18 cellular contexts compared by ENCODE assay signal in the genomic region with DNA sequence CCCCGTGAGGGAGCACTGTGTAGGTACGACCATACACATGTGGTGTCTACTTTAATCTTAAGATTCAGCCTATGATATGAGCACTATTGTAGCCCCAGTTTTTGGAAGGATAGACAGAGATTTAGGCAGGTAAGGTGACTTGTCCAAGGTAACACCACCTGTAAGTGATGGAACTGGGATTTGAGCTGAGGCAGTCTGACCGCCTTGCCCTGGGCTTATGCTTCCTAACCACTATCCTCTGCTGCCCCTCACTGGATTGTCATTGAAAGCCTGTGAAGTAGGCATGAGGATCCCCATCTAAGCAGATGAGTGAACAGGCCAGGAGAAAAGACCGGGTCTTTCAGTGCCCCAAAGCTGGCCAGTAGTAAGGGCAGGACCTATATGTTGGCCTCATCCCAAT.
DNase-seq lines count a peak whose midpoint lies in the region; ATAC-seq, FAIRE-seq and TF ChIP-seq lines count a peak whose summit lies in the region.
"Had no signal": no experiment of that assay in that cellular context is flagged by ENCODE, and none has a peak within 500 bp of the region (broad histone marks: within the 10 kb centered on the region; RNA-seq: fewer than 3 reads in every experiment).

No MANE protein-coding gene starts in this region.

- WGBS in H9 (ENCODE audit: extremely low coverage, insufficient read length, low lambda C conversion rate), result no CpG with 5 or more reads among the region's 4 CpGs
- 5% methylated on average over 4 of the region's 4 CpGs for WGBS in GM12878 (ENCODE audit: insufficient coverage, insufficient replicate concordance, low lambda C conversion rate, missing lambda C conversion rate)
- 92% methylated on average over 4 of the region's 4 CpGs for WGBS in suprapubic skin

- H2AK5ac ChIP-seq in H9 (ENCODE audit: insufficient read length, low read length), result no peak overlapping the region

- intact Hi-C loops in GM12878 (cut with micrococcal nuclease; ENCODE audit: unreplicated experiment), result no loop called here

- H3K4ac ChIP-seq in H9 (ENCODE audit: low read depth, low read length), result no peak overlapping the region

- no peak overlapping the region for H2BK20ac ChIP-seq in H9 (ENCODE audit: low read depth, low read length, poor library complexity, severe bottlenecking)

- no peak overlapping the region for H2BK12ac ChIP-seq in H9 (ENCODE audit: insufficient read length, low read depth, low read length)

- TF ChIP-seq EP300 in GM12878 (IDR thresholded peaks at IDR 0.05; ENCODE audit: borderline replicate concordance in 1 of 2, control insufficient read depth in 1 of 2, low read depth in 2 of 2, low read length in 2 of 2) (no peak), suprapubic skin (IDR thresholded peaks at IDR 0.05) (no peak)

- no peak overlapping the region for H2BK5ac ChIP-seq in H9 (ENCODE audit: insufficient read length, low read length)

- H4K20me1 ChIP-seq in H9 (ENCODE audit: control insufficient read depth, insufficient read depth, insufficient read length) (no peaks in the 10 kb centered on the region), GM12878 (ENCODE audit: control insufficient read depth, insufficient read depth) (no peaks in the 10 kb centered on the region; the same call in 1 of the 2 replicates)

- no TSS peak for BruUV-seq in GM12878 (replicated peaks; lab: Mats Ljungman, UMichigan)

- no peaks in the 10 kb centered on the region for H3K36me3 ChIP-seq in GM12878 (ENCODE audit: control insufficient read depth in 2 of 2, insufficient read depth in 2 of 2, low read length in 1 of 2)
- H3K36me3 ChIP-seq in suprapubic skin, result no peaks in the 10 kb centered on the region
- H3K36me3 ChIP-seq in brain microvascular endothelial cell (replicated peaks), result no peaks in the 10 kb centered on the region
- H3K36me3 ChIP-seq: thyroid gland had no signal

- H3K18ac ChIP-seq in H9 (ENCODE audit: insufficient read length, low read depth, low read length), result no peak overlapping the region

- peak; percentile 6 for DNase-seq in DMS 273 (lab: John Stamatoyannopoulos, UW; ENCODE audit: unreplicated experiment)
- no peak for DNase-seq in DMS 273 treated with DMSO at 0.1 percent for 48 hours (lab: John Stamatoyannopoulos, UW)
- no peak for DNase-seq in H9
- DNase-seq in GM12878 (ENCODE audit: low read depth, low spot score), result no peak
- DNase-seq in neural crest cell (ENCODE audit: low read depth, low spot score), result no peak
- DNase-seq in suprapubic skin (ENCODE audit: low spot score in 2 of 2), result no peak
- no peak for DNase-seq in brain microvascular endothelial cell
- DNase-seq: activated CD4-positive, alpha-beta memory T cell treated with anti-CD3 and anti-CD28 coated beads for 36 hours; amniotic stem cell; GF-D8; NCI-H1436; NK-92 treated with Interleukin-12 subunit alpha and Interleukin-12 subunit beta, amount 100 ng/mL, for 24 hours; Right ventricle myocardium superior; thyroid gland had no signal

- H2AFZ ChIP-seq in H9 (ENCODE audit: low read length), result no peak overlapping the region
- H2AFZ ChIP-seq in GM12878 (ENCODE audit: control insufficient read depth, low read depth, low read length), result no peak overlapping the region

- H3K4me1 Mint-ChIP-seq in H9 (peaks cover 20 to 21% of the 10 kb centered on the region in 2 experiments), neural crest cell (peaks cover 70% of the 10 kb centered on the region)

- H3K4me3 ChIP-seq in GM12878 (no peak overlapping the region), suprapubic skin (no peak overlapping the region), brain microvascular endothelial cell (ENCODE audit: low read depth, low read length) (no peak overlapping the region)
- H3K4me3 ChIP-seq: thyroid gland had no signal

- no peak overlapping the region for H4K91ac ChIP-seq in H9 (ENCODE audit: insufficient read length, low read depth, low read length)

- H2BK15ac ChIP-seq in H9 (ENCODE audit: low read depth, low read length), result no peak overlapping the region

- H3K27me3 Mint-ChIP-seq in H9 (ENCODE audit: low read depth) (peaks cover 9% of the 10 kb centered on the region), neural crest cell (ENCODE audit: low read depth) (no peaks in the 10 kb centered on the region)
- H3K27me3 Mint-ChIP-seq: activated CD4-positive, alpha-beta memory T cell treated with anti-CD3 and anti-CD28 coated beads for 36 hours had no signal

- H3K79me2 ChIP-seq in H9 (ENCODE audit: insufficient read depth, low read length), result no peaks in the 10 kb centered on the region
- H3K79me2 ChIP-seq in GM12878 (ENCODE audit: control insufficient read depth, insufficient read depth, low read length), result no peaks in the 10 kb centered on the region

- CTCF ChIA-PET in GM12878 (lab: Yijun Ruan, JAX), result no interaction called here

- H3K36me3 Mint-ChIP-seq in H9 (ENCODE audit: insufficient read depth in 1 of 3, low read depth in 3 of 3), result no peaks in the 10 kb centered on the region
- H3K36me3 Mint-ChIP-seq in neural crest cell (ENCODE audit: low read depth), result no peaks in the 10 kb centered on the region
- H3K36me3 Mint-ChIP-seq: activated CD4-positive, alpha-beta memory T cell treated with anti-CD3 and anti-CD28 coated beads for 36 hours; IgD-negative memory B cell had no signal

- H3K9me3 Mint-ChIP-seq in H9 (no peaks in the 10 kb centered on the region), neural crest cell (no peaks in the 10 kb centered on the region)
- H3K9me3 Mint-ChIP-seq: activated CD4-positive, alpha-beta memory T cell treated with anti-CD3 and anti-CD28 coated beads for 36 hours; activated T-helper 1 cell treated with anti-CD3 and anti-CD28 coated beads, Interleukin-12 subunit alpha, Interleukin-12 subunit beta, Interleukin-2, Interleukin-4 antibody, amounts not matched to agents 30 ng/mL and 10 ng/mL and 1 ng/mL, durations not matched to agents 14 hours and 24 hours and 36 hours; IgD-negative memory B cell had no signal

- H3K27me3 ChIP-seq in H9 (ENCODE audit: insufficient read depth, low read length), result no peaks in the 10 kb centered on the region
- H3K27me3 ChIP-seq in GM12878 (replicated peaks in 1 of 2; ENCODE audit: control insufficient read depth in 2 of 2, insufficient read depth in 2 of 2, low read length in 1 of 2), result no peaks in the 10 kb centered on the region; a peak in 2 of 4 replicates
- H3K27me3 ChIP-seq in suprapubic skin, result no peaks in the 10 kb centered on the region
- H3K27me3 ChIP-seq in brain microvascular endothelial cell (replicated peaks), result no peaks in the 10 kb centered on the region
- H3K27me3 ChIP-seq: thyroid gland had no signal

- H3K23ac ChIP-seq in H9 (ENCODE audit: insufficient read length, low read depth, low read length), result no peak overlapping the region

- TF ChIP-seq CTCF in H9 (conservative IDR thresholded peaks at IDR 0.05) (peak; percentile 57; the same call in 2 of the 3 replicates), GM12878 (IDR thresholded peaks at IDR 0.05 in 2 of 3, conservative IDR thresholded peaks at IDR 0.05 in 1 of 3; ENCODE audit: control insufficient read depth in 2 of 3, extremely low read depth in 1 of 3, insufficient read depth in 1 of 3, low read depth in 3 of 3, low read length in 3 of 3) (no peak; a peak in 1 of 6 replicates), neural crest cell (conservative IDR thresholded peaks at IDR 0.05) (no peak), suprapubic skin (IDR thresholded peaks at IDR 0.05) (no peak), brain microvascular endothelial cell (IDR thresholded peaks at IDR 0.05; ENCODE audit: low read depth, low read length, missing control alignments) (no peak)

- H3K9me3 ChIP-seq in H9 (ENCODE audit: control insufficient read depth, low read depth, low read length), result no peaks in the 10 kb centered on the region
- H3K9me3 ChIP-seq in GM12878 (replicated peaks; ENCODE audit: control insufficient read depth, insufficient read depth, low read length), result no peaks in the 10 kb centered on the region
- no peaks in the 10 kb centered on the region for H3K9me3 ChIP-seq in suprapubic skin
- H3K9me3 ChIP-seq: thyroid gland had no signal

- no peaks in the 10 kb centered on the region for H3K23me2 ChIP-seq in H9 (ENCODE audit: insufficient read length, low read depth, low read length, poor library complexity, severe bottlenecking)

- no peak overlapping the region for H3K27ac ChIP-seq in H9 (ENCODE audit: insufficient read length, low read depth, low read length)
- H3K27ac ChIP-seq in GM12878 (ENCODE audit: control insufficient read depth, insufficient read depth), result no peak overlapping the region
- H3K27ac ChIP-seq in suprapubic skin, result no peak overlapping the region
- no peak overlapping the region for H3K27ac ChIP-seq in brain microvascular endothelial cell
- H3K27ac ChIP-seq: 22Rv1, thyroid gland had no signal

- in situ Hi-C loops in GM12878 (cut with MboI) (no loop called here), brain microvascular endothelial cell (cut with HindIII; ENCODE audit: low pct_ligation_motif_present, low sequenced_read_pairs) (no loop called here)

- no peak for FAIRE-seq in GM12878 (lab: Jason Lieb, UNC)

- no peak overlapping the region for H4K5ac ChIP-seq in H9 (ENCODE audit: insufficient read length, low read depth, low read length)

- no peak overlapping the region for H3K56ac ChIP-seq in H9 (ENCODE audit: insufficient read length, low read depth, low read length)

- no peaks in the 10 kb centered on the region for H3K79me1 ChIP-seq in H9 (ENCODE audit: insufficient read depth, low read depth, low read length, poor library complexity, severe bottlenecking)

- SMC1A ChIA-PET in GM12878 (lab: Charles Lee; ENCODE audit: uncharacterized antibody, unreplicated experiment), result no interaction called here

- RAD21 ChIA-PET in GM12878 (lab: Charles Lee; ENCODE audit: unreplicated experiment), result no interaction called here

- ATAC-seq in GM12878 (no peak), GM19023 (IDR thresholded peaks at IDR 0.05; ENCODE audit: unreplicated experiment) (no peak)

- H3T11ph ChIP-seq in H9 (ENCODE audit: low read length), result no peak overlapping the region

- no peak overlapping the region for H3K9ac ChIP-seq in H9 (ENCODE audit: extremely low read depth, insufficient read length, low read length)
- no peak overlapping the region for H3K9ac ChIP-seq in GM12878 (ENCODE audit: control insufficient read depth, insufficient read depth, low read length)

- H3K14ac ChIP-seq in H9 (ENCODE audit: insufficient read depth, low read length), result no peak overlapping the region

- TF ChIP-seq POLR2A in GM12878 (IDR thresholded peaks at IDR 0.05; ENCODE audit: low read depth, low read length) (no peak), suprapubic skin (IDR thresholded peaks at IDR 0.05) (no peak)

- no peak overlapping the region for H3K4me2 ChIP-seq in H9 (ENCODE audit: insufficient read depth, insufficient read length, low read length)
- no peak overlapping the region for H3K4me2 ChIP-seq in GM12878 (ENCODE audit: control insufficient read depth, insufficient read depth)

- no peak overlapping the region for H2BK120ac ChIP-seq in H9 (ENCODE audit: low read depth, low read length, poor library complexity, severe bottlenecking)

- POLR2A ChIA-PET in GM12878 (lab: Charles Lee), result no interaction called here

- 0 out of 2 replicates have a peak, but pooled peaks have one; percentile 22 for TF ChIP-seq RAD21 in GM12878 (IDR thresholded peaks at IDR 0.05; ENCODE audit: insufficient read depth, low read depth, low read length)

- H3K27ac Mint-ChIP-seq in H9 (no peak overlapping the region), neural crest cell (ENCODE audit: unreplicated experiment) (no peak overlapping the region)
- H3K27ac Mint-ChIP-seq: activated CD4-positive, alpha-beta memory T cell treated with anti-CD3 and anti-CD28 coated beads for 36 hours; activated T-helper 1 cell treated with anti-CD3 and anti-CD28 coated beads, Interleukin-12 subunit alpha, Interleukin-12 subunit beta, Interleukin-2, Interleukin-4 antibody, amounts not matched to agents 30 ng/mL and 10 ng/mL and 1 ng/mL, durations not matched to agents 14 hours and 24 hours and 36 hours; IgD-negative memory B cell had no signal

- no peaks in the 10 kb centered on the region for H3K4me1 ChIP-seq in H9 (ENCODE audit: insufficient read depth, low read length)
- H3K4me1 ChIP-seq in GM12878 (ENCODE audit: control insufficient read depth, insufficient read depth, low read length), result no peaks in the 10 kb centered on the region
- H3K4me1 ChIP-seq in suprapubic skin, result no peaks in the 10 kb centered on the region
- H3K4me1 ChIP-seq: thyroid gland had no signal

- H4K8ac ChIP-seq in H9 (replicated peaks; ENCODE audit: insufficient read length, low read depth, low read length), result no peak overlapping the region

- H3K4me3 Mint-ChIP-seq in H9, result no peak overlapping the region
- H3K4me3 Mint-ChIP-seq in neural crest cell, result peak overlapping the region; percentile 29
- H3K4me3 Mint-ChIP-seq: activated CD4-positive, alpha-beta memory T cell treated with anti-CD3 and anti-CD28 coated beads for 36 hours; activated T-helper 1 cell treated with anti-CD3 and anti-CD28 coated beads, Interleukin-12 subunit alpha, Interleukin-12 subunit beta, Interleukin-2, Interleukin-4 antibody, amounts not matched to agents 30 ng/mL and 10 ng/mL and 1 ng/mL, durations not matched to agents 14 hours and 24 hours and 36 hours; IgD-negative memory B cell had no signal
